8 cellular contexts compared by ENCODE assay signal in genomic region chr16:1610071-1610840, GRCh38. TPM values are rescaled to one million over a fixed set of nuclear protein-coding genes. Genes with fewer than 3 reads are reported as not detected.
DNase-seq lines count a peak whose midpoint lies in the region; ATAC-seq and TF ChIP-seq lines count a peak whose summit lies in the region.

No MANE protein-coding gene starts in this region.

- 0 to 13% methylated on average over 1 to 6 of the region's 85 CpGs for WGBS in esophagus squamous epithelium, 2 donors

- H3K9ac ChIP-seq in BLaER1, result peak overlapping the region; percentile 84

- peak; percentile 39 for ATAC-seq in GM19467 (IDR thresholded peaks at IDR 0.05; ENCODE audit: unreplicated experiment)

- intact Hi-C loops in esophagus squamous epithelium (cut with DNase I), result loop anchor here (10.0 kb wide), 1 partner anchor 105 kb away; no protein-coding TSS in a partner anchor

- H3K4me2 ChIP-seq in BLaER1, result peak overlapping the region; percentile 99

- H3K27me3 ChIP-seq in BLaER1, result peaks cover 30% of the 10 kb centered on the region
- H3K27me3 ChIP-seq in esophagus squamous epithelium, result no peaks in the 10 kb centered on the region
- H3K27me3 ChIP-seq in muscle layer of duodenum (ENCODE audit: low read depth, low read length), result no peaks in the 10 kb centered on the region

- peaks cover 25% of the 10 kb centered on the region for H4K20me1 ChIP-seq in BLaER1

- TF ChIP-seq CTCF in esophagus squamous epithelium (IDR thresholded peaks at IDR 0.05), result peak in 1 of 6 experiments; percentile 5

- no peaks in the 10 kb centered on the region for H3K9me3 ChIP-seq in BLaER1
- no peaks in the 10 kb centered on the region for H3K9me3 ChIP-seq in esophagus squamous epithelium
- H3K9me3 ChIP-seq in muscle layer of duodenum (ENCODE audit: control insufficient read depth in 1 of 2, low read length in 2 of 2), result no peaks in the 10 kb centered on the region

- peak; percentile 93 for DNase-seq in RKO (ENCODE audit: low spot score)
- DNase-seq in activated T-helper 1 cell treated with Interleukin-2 at 50 U/mL for 16 hours (ENCODE audit: low read depth), result peak; percentile 87
- no peak for DNase-seq in esophagus squamous epithelium (lab: John Stamatoyannopoulos, UW)
- peak; percentile 94 for DNase-seq in stimulated activated CD8-positive, alpha-beta memory T cell treated with anti-CD3 and anti-CD28 coated beads, Interleukin-4, amount 100 ng/mL, for 48 hours

- H3K27ac ChIP-seq in BLaER1, result peak overlapping the region; percentile 77
- H3K27ac ChIP-seq in esophagus squamous epithelium, result peak overlapping the region; percentile 81 to 92 (median 86)
- H3K27ac ChIP-seq in muscle layer of duodenum (ENCODE audit: low read length), result peak overlapping the region; percentile 12

- TF ChIP-seq POLR2A in esophagus squamous epithelium (IDR thresholded peaks at IDR 0.05), result no peak

- H3K4me1 ChIP-seq in BLaER1, result peaks cover 45% of the 10 kb centered on the region
- peaks cover 27 to 46% (median 32%) of the 10 kb centered on the region in 3 donors for H3K4me1 ChIP-seq in esophagus squamous epithelium
- H3K4me1 ChIP-seq in muscle layer of duodenum (ENCODE audit: control insufficient read depth in 1 of 2, insufficient read depth in 2 of 2, low read length in 2 of 2), result peaks cover 3 to 29% of the 10 kb centered on the region in 2 donors

- TF ChIP-seq RAD21 in Ishikawa (IDR thresholded peaks at IDR 0.05; ENCODE audit: low read depth), result no peak

- H3K4me3 ChIP-seq in BLaER1 (peak overlapping the region; percentile 92), esophagus squamous epithelium (peak overlapping the region; percentile 62 to 98 (median 88)), muscle layer of duodenum (ENCODE audit: low read depth in 1 of 2, low read length in 2 of 2) (peak overlapping the region; percentile 74 to 87)

- H3K36me3 ChIP-seq in BLaER1 (peaks cover 29% of the 10 kb centered on the region), esophagus squamous epithelium (peaks cover 0 to 26% (median 0%) of the 10 kb centered on the region in 3 donors), muscle layer of duodenum (ENCODE audit: control insufficient read depth in 1 of 2, insufficient read depth in 2 of 2, low read length in 2 of 2) (peaks cover 0 to 13% of the 10 kb centered on the region in 2 donors)

- TF ChIP-seq EP300 in Ishikawa (IDR thresholded peaks at IDR 0.05; ENCODE audit: borderline replicate concordance), result no peak

TF ChIP-seq in Ishikawa, 13 proteins besides CTCF, POLR2A, EP300 and RAD21:
- TF ChIP-seq ZBTB7A (IDR thresholded peaks at IDR 0.05; ENCODE audit: low read depth), result peak; percentile 81
- peak; percentile 72 for TF ChIP-seq EGR1 (IDR thresholded peaks at IDR 0.05)
- peak; percentile 69; the same call in 1 of the 2 replicates for TF ChIP-seq YY1 (IDR thresholded peaks at IDR 0.05; ENCODE audit: low read depth)
- TF ChIP-seq CEBPB (IDR thresholded peaks at IDR 0.05), result no peak
- peak; percentile 57; the same call in 1 of the 2 replicates for TF ChIP-seq USF1 (IDR thresholded peaks at IDR 0.05)
- no peak for TF ChIP-seq CREB1 (IDR thresholded peaks at IDR 0.05; ENCODE audit: low read depth)
- TF ChIP-seq TEAD4 (IDR thresholded peaks at IDR 0.05), result peak; percentile 59
- peak; percentile 95 for TF ChIP-seq MAX (IDR thresholded peaks at IDR 0.05)

RNA-seq across cellular contexts. Expression of gene IFT140, which starts 1.6 kb away (rescaled TPM):
- 10 to 100 TPM in 1 of 4 donors, 1 to 10 TPM in 3; 3.7 to 12.0 (median 6.8) TPM for total RNA-seq in esophagus squamous epithelium

RNA-seq across cellular contexts. Expression of gene CRAMP1, which starts 1.9 kb away (rescaled TPM):
- total RNA-seq in esophagus squamous epithelium, result 1 to 10 TPM; 5.2 to 9.9 (median 8.0) TPM

Comparison
In these comparisons a context has a peak if more than half of its experiments do, and no peak if none do; other contexts are left out.
1. H3K27ac ChIP-seq: peak in every context shown above with its lines; median percentile 86 in esophagus squamous epithelium; 77 in BLaER1; 12 in muscle layer of duodenum.